In the genomic region with DNA sequence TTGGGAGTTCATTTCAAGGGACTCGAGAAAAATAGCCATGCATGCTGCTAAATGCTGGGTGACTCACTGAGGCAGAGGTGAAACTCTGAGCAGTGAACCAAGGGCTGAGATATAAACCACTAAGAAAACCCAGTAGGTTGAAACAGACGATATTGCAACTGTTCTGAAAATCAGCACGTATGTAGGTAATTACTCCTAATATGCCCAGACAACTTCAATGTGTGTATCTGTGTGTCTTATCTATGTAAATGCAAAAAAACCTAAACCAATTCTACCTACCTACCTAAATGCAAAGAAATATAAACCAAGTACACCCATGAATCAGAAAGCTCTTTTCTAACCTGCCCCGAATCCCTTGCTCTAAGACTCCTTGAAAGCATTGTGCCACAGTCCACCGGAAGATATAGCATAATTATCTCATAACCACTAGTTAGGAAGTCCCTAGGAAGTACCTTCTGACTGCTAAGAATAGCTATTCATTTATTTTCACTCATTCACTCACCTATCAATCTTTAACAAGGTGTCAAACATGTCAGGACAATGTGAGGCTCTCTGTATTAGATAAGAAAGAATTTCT, we compare ENCODE assay signal across 11 cellular contexts.
DNase-seq lines count a peak whose midpoint lies in the region; ATAC-seq lines count a peak whose summit lies in the region.
"Had no signal": no experiment of that assay in that cellular context is flagged by ENCODE, and none has a peak within 500 bp of the region (broad histone marks: within the 10 kb centered on the region; RNA-seq: fewer than 3 reads in every experiment).

No MANE protein-coding gene starts in this region.

- ATAC-seq in GM21825 (IDR thresholded peaks at IDR 0.05; ENCODE audit: unreplicated experiment) (peak; percentile 78), HG03457 (IDR thresholded peaks at IDR 0.05; ENCODE audit: unreplicated experiment) (peak; percentile 69)

- DNase-seq in activated T-cell treated with anti-CD3 and anti-CD28 coated beads for 48 hours (ENCODE audit: low read depth) (peak; percentile 4), NCI-H2029 treated with DMSO at 0.1 percent for 48 hours (lab: John Stamatoyannopoulos, UW) (no peak), NCI-H2081 treated with DMSO at 0.1 percent for 48 hours (lab: John Stamatoyannopoulos, UW) (no peak), NCI-H1436 (lab: John Stamatoyannopoulos, UW) (no peak)
- DNase-seq in activated T-cell treated with anti-CD3 and anti-CD28 coated beads, Interleukin-2, amount 50 U/mL, for 1 hour = no peak
- DNase-seq in stimulated activated CD8-positive, alpha-beta memory T cell treated with anti-CD3 and anti-CD28 coated beads, Interleukin-4, amount 100 ng/mL, for 48 hours = peak; percentile 32
- DNase-seq: activated B cell treated with CpG ODN at 0.5 μM for 24 hours, NCI-H510A treated with DMSO at 0.1 percent for 48 hours, occipital lobe had no signal

Comparison
In these comparisons a context has a peak if more than half of its experiments do, and no peak if none do; other contexts are left out.
1. DNase-seq: peak in activated T-cell treated with anti-CD3 and anti-CD28 coated beads for 48 hours (single experiment) and stimulated activated CD8-positive, alpha-beta memory T cell treated with anti-CD3 and anti-CD28 coated beads, Interleukin-4, amount 100 ng/mL, for 48 hours (single experiment); none in activated T-cell treated with anti-CD3 and anti-CD28 coated beads, Interleukin-2, amount 50 U/mL, for 1 hour (single experiment), NCI-H2029 treated with DMSO at 0.1 percent for 48 hours (single experiment), NCI-H2081 treated with DMSO at 0.1 percent for 48 hours (single experiment) and NCI-H1436 (single experiment).